In the genomic region with DNA sequence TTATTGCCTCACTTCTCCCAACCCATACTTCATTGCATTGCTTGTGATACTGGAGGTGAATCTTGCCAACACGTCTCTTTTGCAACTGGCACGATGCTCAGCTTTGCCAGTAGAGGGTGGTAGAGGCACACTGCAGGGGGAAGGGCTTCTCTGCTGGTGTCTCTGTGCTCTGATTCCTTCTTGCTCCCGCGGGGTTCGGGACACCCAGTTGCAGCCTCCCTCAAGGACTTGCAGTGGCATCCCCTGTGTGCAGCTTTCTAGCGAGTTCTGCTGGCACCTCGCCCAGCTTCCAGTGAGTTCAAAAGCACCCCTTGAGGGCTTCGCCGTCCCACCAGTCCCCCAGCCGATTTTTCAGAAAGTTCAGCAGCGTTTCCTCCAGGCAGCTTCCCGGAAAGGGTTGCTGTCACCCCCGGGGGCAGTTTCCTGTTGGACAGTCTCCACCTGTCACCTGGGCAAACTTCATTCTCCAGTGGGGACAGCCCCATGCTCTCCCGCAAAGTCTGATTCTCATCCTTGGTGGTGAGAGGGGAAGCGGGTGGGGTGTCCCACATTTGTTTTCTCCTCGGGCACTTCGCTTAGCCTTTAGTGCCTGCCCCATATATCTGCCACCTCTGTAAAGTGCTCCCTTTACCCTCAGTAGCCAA, we compare ENCODE assay signal across 7 cellular contexts. TPM values are rescaled to one million over a fixed set of nuclear protein-coding genes. Genes with fewer than 3 reads are reported as not detected.
A peak's percentile ranks its signal among the peaks of the same experiment; 100 is the strongest.
DNase-seq lines count a peak whose midpoint lies in the region; ATAC-seq, FAIRE-seq and TF ChIP-seq lines count a peak whose summit lies in the region.

No MANE protein-coding gene starts in this region.

- peak; percentile 74 for ATAC-seq in HG02840 (IDR thresholded peaks at IDR 0.05; ENCODE audit: low FRiP score, unreplicated experiment)
- ATAC-seq in GM12878, result peak; percentile 93

- no peaks in the 10 kb centered on the region for H3K4me1 ChIP-seq in GM12878 (ENCODE audit: control insufficient read depth, insufficient read depth, low read length)

- intact Hi-C loops in GM12878 (cut with micrococcal nuclease; ENCODE audit: unreplicated experiment), result loop anchor here (5.0 to 10.0 kb wide), 2 partner anchors 132 to 594 kb away; no protein-coding TSS in a partner anchor

- H3K79me2 ChIP-seq in GM12878 (ENCODE audit: control insufficient read depth, insufficient read depth, low read length), result no peaks in the 10 kb centered on the region

- WGBS in GM12878 (ENCODE audit: insufficient coverage, insufficient replicate concordance, low lambda C conversion rate, missing lambda C conversion rate), result 15% methylated on average over 17 of the region's 17 CpGs

- DNase-seq in GM12892 (ENCODE audit: insufficient read length) (peak; percentile 20), NCI-H1694 treated with DMSO at 0.1 percent for 48 hours (lab: John Stamatoyannopoulos, UW) (peak; percentile 82), T1000 (lab: John Stamatoyannopoulos, UW) (peak; percentile 44), GM12878 (ENCODE audit: low read depth, low spot score) (no peak), iPS-NIHi7 (ENCODE audit: extremely low spot score) (peak; percentile 81)
- DNase-seq in stimulated activated CD4-positive, alpha-beta T cell treated with anti-CD3 and anti-CD28 coated beads, Interleukin-15, amount 100 ng/mL, for 1 hour (ENCODE audit: low read depth in 1 of 2, low spot score in 1 of 2), result peak; percentile 30 to 46

- SMC1A ChIA-PET in GM12878 (lab: Charles Lee; ENCODE audit: uncharacterized antibody, unreplicated experiment), result interaction anchor here (0.8 to 2.5 kb wide), 8 partner anchors 56 to 428 kb away, joined by 3 to 13 read pairs (median 5); no protein-coding TSS in a partner anchor

- CTCF ChIA-PET in GM12878 (lab: Yijun Ruan, JAX), result interaction anchor here (0.7 to 4.7 kb wide), 17 partner anchors 9 to 661 kb away, joined by 3 to 54 read pairs (median 10); no protein-coding TSS in a partner anchor

- TF ChIP-seq POLR2A in GM12892 (IDR thresholded peaks at IDR 0.05; ENCODE audit: low read depth, low read length) (no peak), GM12878 (IDR thresholded peaks at IDR 0.05; ENCODE audit: low read depth, low read length) (no peak)

- peak; percentile 88 for TF ChIP-seq RAD21 in GM12878 (IDR thresholded peaks at IDR 0.05; ENCODE audit: insufficient read depth, low read depth, low read length)

- H3K27me3 ChIP-seq in GM12878 (replicated peaks in 1 of 2; ENCODE audit: control insufficient read depth in 2 of 2, insufficient read depth in 2 of 2, low read length in 1 of 2), result no peaks in the 10 kb centered on the region

- H3K4me2 ChIP-seq in GM12878 (ENCODE audit: control insufficient read depth, insufficient read depth), result peak overlapping the region; percentile 15; the same call in 1 of the 2 replicates

- RAD21 ChIA-PET in GM12878 (lab: Charles Lee; ENCODE audit: unreplicated experiment), result interaction anchor here (0.9 to 4.2 kb wide), 7 partner anchors 10 to 593 kb away, joined by 3 to 29 read pairs (median 3); no protein-coding TSS in a partner anchor

- H3K27ac ChIP-seq in GM12878 (ENCODE audit: control insufficient read depth, insufficient read depth), result no peak overlapping the region

- peak overlapping the region; percentile 56 for H2AFZ ChIP-seq in GM12878 (ENCODE audit: control insufficient read depth, low read depth, low read length)

- TF ChIP-seq EP300 in GM12878 (IDR thresholded peaks at IDR 0.05; ENCODE audit: borderline replicate concordance in 1 of 2, control insufficient read depth in 1 of 2, low read depth in 2 of 2, low read length in 2 of 2), result no peak

- peak; percentile 91 to 97 (median 97) for TF ChIP-seq CTCF in GM12878 (IDR thresholded peaks at IDR 0.05 in 2 of 3, conservative IDR thresholded peaks at IDR 0.05 in 1 of 3; ENCODE audit: control insufficient read depth in 2 of 3, extremely low read depth in 1 of 3, insufficient read depth in 1 of 3, low read depth in 3 of 3, low read length in 3 of 3)

- POLR2A ChIA-PET in GM12878 (lab: Charles Lee), result no interaction called here

- in situ Hi-C loops in GM12878 (cut with MboI), result loop anchor here (5.0 to 10.0 kb wide), 3 partner anchors 294 to 602 kb away; no protein-coding TSS in a partner anchor

- H4K20me1 ChIP-seq in GM12878 (ENCODE audit: control insufficient read depth, insufficient read depth), result no peaks in the 10 kb centered on the region

- H3K4me3 ChIP-seq in GM12878, result no peak overlapping the region; the same call in 1 of the 2 replicates

- BruUV-seq in GM12878 (replicated peaks; lab: Mats Ljungman, UMichigan), result no TSS peak

- FAIRE-seq in GM12892 (lab: Jason Lieb, UNC) (peak; percentile 82), GM12878 (lab: Jason Lieb, UNC) (peak; percentile 80)

- H3K36me3 ChIP-seq in GM12878 (ENCODE audit: control insufficient read depth in 2 of 2, insufficient read depth in 2 of 2, low read length in 1 of 2), result no peaks in the 10 kb centered on the region

- no peaks in the 10 kb centered on the region for H3K9me3 ChIP-seq in GM12878 (replicated peaks; ENCODE audit: control insufficient read depth, insufficient read depth, low read length)

- no peak overlapping the region for H3K9ac ChIP-seq in GM12878 (ENCODE audit: control insufficient read depth, insufficient read depth, low read length)

TF ChIP-seq in GM12878, 131 proteins besides CTCF, POLR2A, EP300 and RAD21 (continues in another document):
- TF ChIP-seq SMC3 (IDR thresholded peaks at IDR 0.05; ENCODE audit: borderline replicate concordance, low read length) (peak; percentile 70), NR2F1 (conservative IDR thresholded peaks at IDR 0.05) (no peak), SMARCA5 (IDR thresholded peaks at IDR 0.05) (peak; percentile 79)
- TF ChIP-seq, protein P1, sequence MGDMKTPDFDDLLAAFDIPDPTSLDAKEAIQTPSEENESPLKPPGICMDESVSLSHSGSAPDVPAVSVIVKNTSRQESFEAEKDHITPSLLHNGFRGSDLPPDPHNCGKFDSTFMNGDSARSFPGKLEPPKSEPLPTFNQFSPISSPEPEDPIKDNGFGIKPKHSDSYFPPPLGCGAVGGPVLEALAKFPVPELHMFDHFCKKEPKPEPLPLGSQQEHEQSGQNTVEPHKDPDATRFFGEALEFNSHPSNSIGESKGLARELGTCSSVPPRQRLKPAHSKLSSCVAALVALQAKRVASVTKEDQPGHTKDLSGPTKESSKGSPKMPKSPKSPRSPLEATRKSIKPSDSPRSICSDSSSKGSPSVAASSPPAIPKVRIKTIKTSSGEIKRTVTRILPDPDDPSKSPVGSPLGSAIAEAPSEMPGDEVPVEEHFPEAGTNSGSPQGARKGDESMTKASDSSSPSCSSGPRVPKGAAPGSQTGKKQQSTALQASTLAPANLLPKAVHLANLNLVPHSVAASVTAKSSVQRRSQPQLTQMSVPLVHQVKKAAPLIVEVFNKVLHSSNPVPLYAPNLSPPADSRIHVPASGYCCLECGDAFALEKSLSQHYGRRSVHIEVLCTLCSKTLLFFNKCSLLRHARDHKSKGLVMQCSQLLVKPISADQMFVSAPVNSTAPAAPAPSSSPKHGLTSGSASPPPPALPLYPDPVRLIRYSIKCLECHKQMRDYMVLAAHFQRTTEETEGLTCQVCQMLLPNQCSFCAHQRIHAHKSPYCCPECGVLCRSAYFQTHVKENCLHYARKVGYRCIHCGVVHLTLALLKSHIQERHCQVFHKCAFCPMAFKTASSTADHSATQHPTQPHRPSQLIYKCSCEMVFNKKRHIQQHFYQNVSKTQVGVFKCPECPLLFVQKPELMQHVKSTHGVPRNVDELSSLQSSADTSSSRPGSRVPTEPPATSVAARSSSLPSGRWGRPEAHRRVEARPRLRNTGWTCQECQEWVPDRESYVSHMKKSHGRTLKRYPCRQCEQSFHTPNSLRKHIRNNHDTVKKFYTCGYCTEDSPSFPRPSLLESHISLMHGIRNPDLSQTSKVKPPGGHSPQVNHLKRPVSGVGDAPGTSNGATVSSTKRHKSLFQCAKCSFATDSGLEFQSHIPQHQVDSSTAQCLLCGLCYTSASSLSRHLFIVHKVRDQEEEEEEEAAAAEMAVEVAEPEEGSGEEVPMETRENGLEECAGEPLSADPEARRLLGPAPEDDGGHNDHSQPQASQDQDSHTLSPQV (IDR thresholded peaks at IDR 0.05), result 0 out of 2 replicates have a peak, but pooled peaks have one; percentile 55

RNA-seq across cellular contexts. Expression of a gene that starts 35.4 kb away (rescaled TPM):
- polyA plus RNA-seq in GM12892 (2012; ENCODE audit: missing spikeins), result not detected
- total RNA-seq in GM12878 (2013; cell fraction: nucleolus; rRNA removed), result not detected in 2 replicates
- total RNA-seq in GM12878 (2014; rRNA removed) (not detected in 2 replicates), GM12878 (2014; rRNA removed; fragmentation: Illumina TruSeq; extraction: Trizol) (not detected in 2 replicates), GM12878 (2021) (not detected in 2 replicates)
- not detected for polyA plus RNA-seq in GM12878 (2011; ENCODE audit: low read depth)
- polyA plus RNA-seq in GM12878 (2011; rRNA removed) (not detected in 2 replicates), GM12878 (2014; fragmentation: Illumina TruSeq; extraction: Trizol) (not detected in 2 replicates), GM12878 (2014; fragmentation: Nextera tagmentation; extraction: Ambion mirVana) (not detected), GM12878 (2014; rRNA removed) (not detected in 2 replicates), GM12878 (2016; fragmentation: Nextera tagmentation; extraction: Ambion mirVana) (not detected)
- polyA plus RNA-seq in GM12878 (2011; cell fraction: cytosol; rRNA removed), result not detected in 2 replicates
- polyA plus RNA-seq in GM12878 (2011; cell fraction: nucleus; rRNA removed), result not detected in 2 replicates
- not detected in 2 replicates for polyA plus RNA-seq in GM12878 (2012)
- not detected in 2 replicates for polyA minus RNA-seq in GM12878 (2011; rRNA and poly(A)+ RNA removed)
- not detected in 2 replicates for polyA minus RNA-seq in GM12878 (2011; cell fraction: cytosol; rRNA and poly(A)+ RNA removed)
- polyA minus RNA-seq in GM12878 (2011; cell fraction: nucleus; rRNA and poly(A)+ RNA removed), result not detected in 2 replicates

RNA-seq across cellular contexts. Expression of a gene that starts 59.2 kb away (rescaled TPM):
- 1.1 TPM for polyA plus RNA-seq in GM12892 (2012; ENCODE audit: missing spikeins)
- not detected in 2 replicates for total RNA-seq in GM12878 (2013; cell fraction: nucleolus; rRNA removed)
- total RNA-seq in GM12878 (2014; rRNA removed) (not detected in 2 replicates), GM12878 (2014; rRNA removed; fragmentation: Illumina TruSeq; extraction: Trizol) (not detected in 2 replicates), GM12878 (2021) (0.18 and 0.32 TPM in 2 replicates)
- not detected for polyA plus RNA-seq in GM12878 (2011; ENCODE audit: low read depth)
- polyA plus RNA-seq in GM12878 (2011; rRNA removed) (0.43 and 0.67 TPM in 2 replicates), GM12878 (2014; fragmentation: Illumina TruSeq; extraction: Trizol) (not detected in 2 replicates), GM12878 (2014; fragmentation: Nextera tagmentation; extraction: Ambion mirVana) (under 1 TPM in 1 of 2 experiments, not detected in 1; 0.13 TPM), GM12878 (2014; rRNA removed) (not detected in 2 replicates), GM12878 (2016; fragmentation: Nextera tagmentation; extraction: Ambion mirVana) (under 1 TPM; 0.32 to 0.33 TPM)
- polyA plus RNA-seq in GM12878 (2011; cell fraction: cytosol; rRNA removed), result 0.19 and 0.50 TPM in 2 replicates
- polyA plus RNA-seq in GM12878 (2011; cell fraction: nucleus; rRNA removed), result not detected in 2 replicates
- not detected in 2 replicates for polyA plus RNA-seq in GM12878 (2012)
- 0.52 TPM in 1 of 2 replicates, not detected in the other for polyA minus RNA-seq in GM12878 (2011; rRNA and poly(A)+ RNA removed)
- polyA minus RNA-seq in GM12878 (2011; cell fraction: cytosol; rRNA and poly(A)+ RNA removed), result not detected in 2 replicates
- not detected in 2 replicates for polyA minus RNA-seq in GM12878 (2011; cell fraction: nucleus; rRNA and poly(A)+ RNA removed)
